ENCODE assay signal across 8 cellular contexts in the genomic region with DNA sequence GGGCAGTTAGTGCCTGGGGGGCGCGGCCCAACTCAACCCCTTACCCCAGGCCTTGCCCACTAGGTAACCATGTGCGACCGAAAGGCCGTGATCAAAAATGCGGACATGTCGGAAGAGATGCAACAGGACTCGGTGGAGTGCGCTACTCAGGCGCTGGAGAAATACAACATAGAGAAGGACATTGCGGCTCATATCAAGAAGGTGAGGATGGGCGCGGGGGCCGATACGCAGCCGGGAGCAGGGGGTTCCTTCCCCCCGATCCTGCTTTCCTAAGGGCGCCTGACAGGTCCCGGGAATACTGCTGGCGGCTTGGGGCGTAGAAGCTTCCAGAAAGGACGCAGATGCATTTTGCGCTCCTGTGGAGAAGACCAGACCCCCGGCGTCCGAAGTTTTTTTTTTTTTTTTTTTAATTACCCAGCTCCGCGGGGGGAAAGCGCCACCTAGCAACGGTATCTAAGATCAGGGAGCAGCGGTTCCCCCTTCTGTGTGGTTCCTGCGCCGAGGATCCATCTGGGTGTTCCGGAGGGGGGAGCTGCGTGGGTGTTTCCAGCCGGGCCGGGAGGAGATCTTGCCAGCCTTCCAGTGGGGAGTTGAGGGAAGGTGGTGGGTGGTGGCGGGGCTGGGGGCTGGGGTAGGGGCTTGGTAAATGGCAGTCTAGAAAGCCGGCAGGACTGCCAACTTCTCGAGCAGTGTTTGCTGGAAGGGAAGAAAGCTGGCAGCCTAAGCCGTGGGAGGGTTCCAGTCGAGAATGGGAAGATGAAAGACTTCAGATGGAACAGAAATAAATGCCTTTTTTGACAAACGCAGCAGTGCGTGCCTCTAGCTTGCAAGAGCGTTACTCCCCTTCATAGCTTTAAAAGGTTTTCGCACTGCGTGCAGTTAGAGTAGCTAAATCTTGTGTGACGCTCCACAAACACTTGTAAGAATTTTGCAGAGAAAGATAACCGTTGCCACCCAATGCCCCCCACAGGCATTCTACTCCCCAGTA. TPM values are rescaled to one million over a fixed set of nuclear protein-coding genes. Genes with fewer than 3 reads are reported as not detected.
DNase-seq lines count a peak whose midpoint lies in the region; ATAC-seq and TF ChIP-seq lines count a peak whose summit lies in the region.

No MANE protein-coding gene starts in this region.

- H3K79me2 ChIP-seq in PC-9 (ENCODE audit: low read depth): peaks cover 47% of the 10 kb centered on the region

- H3K4me3 ChIP-seq in PC-9 (peak overlapping the region; percentile 91), neuron (ENCODE audit: low read length) (peak overlapping the region; percentile 87)

- no peaks in the 10 kb centered on the region for H3K9me3 ChIP-seq in PC-9 (ENCODE audit: insufficient read depth, low read depth)
- no peaks in the 10 kb centered on the region for H3K9me3 ChIP-seq in neuron (ENCODE audit: low read length)

- no peaks in the 10 kb centered on the region for H3K27me3 ChIP-seq in PC-9 (ENCODE audit: insufficient read depth, low read depth)
- no peaks in the 10 kb centered on the region for H3K27me3 ChIP-seq in foreskin keratinocyte
- H3K27me3 ChIP-seq in neuron (ENCODE audit: insufficient read depth, low read length): no peaks in the 10 kb centered on the region

- H3F3A ChIP-seq in PC-9 (ENCODE audit: insufficient read depth, low read depth): peaks cover 35% of the 10 kb centered on the region

- H2AFZ ChIP-seq in PC-9 (peak overlapping the region; percentile 75), neuron (ENCODE audit: low read depth, low read length) (no peak overlapping the region)

- H3K4me1 ChIP-seq in PC-9 (replicated peaks; ENCODE audit: insufficient read depth) (peaks cover 23% of the 10 kb centered on the region), foreskin keratinocyte (no peaks in the 10 kb centered on the region), neuron (ENCODE audit: insufficient read depth, low read length) (peaks cover 24% of the 10 kb centered on the region)

- H3K27ac ChIP-seq in PC-9 (peak overlapping the region; percentile 21; the same call in 1 of the 2 replicates), foreskin keratinocyte (peak overlapping the region; percentile 67), substantia nigra (ENCODE audit: low read depth, low read length, poor library complexity, severe bottlenecking) (peak overlapping the region; percentile 97)

- peaks cover 23% of the 10 kb centered on the region for H4K20me1 ChIP-seq in PC-9 (ENCODE audit: insufficient read depth)

- CTCF ChIA-PET in PC-9 (lab: Charles Lee): interaction anchor here (0.7 kb wide), 3 partner anchors 22 to 329 kb away, joined by 4 to 13 read pairs (median 11); no protein-coding TSS in a partner anchor

- BruUV-seq in PC-9 (replicated peaks; lab: Mats Ljungman, UMichigan): no TSS peak

- H3K9me2 ChIP-seq in PC-9 (ENCODE audit: insufficient read depth): no peaks in the 10 kb centered on the region

- intact Hi-C loops in PC-9 (cut with micrococcal nuclease; ENCODE audit: unreplicated experiment): loop anchor here (2.0 kb wide), 1 partner anchor 140 kb away; no protein-coding TSS in a partner anchor

- DNase-seq in NCI-H82 (lab: John Stamatoyannopoulos, UW) (peak; percentile 79), NCI-H82 treated with DMSO at 0.1 percent for 48 hours (lab: John Stamatoyannopoulos, UW; ENCODE audit: unreplicated experiment) (no peak), PC-9 (peak in 1 of 2 experiments; percentile 23), activated gamma-delta T cell treated with Interleukin-2 at 50 U/mL for 16 hours (peak; percentile 57), foreskin keratinocyte (peak in 1 of 2 donors; percentile 13), substantia nigra (lab: John Stamatoyannopoulos, UW) (peak in 48 of 49 donors; percentile 21 to 84 (median 64))

- ATAC-seq in HG03045 (IDR thresholded peaks at IDR 0.05; ENCODE audit: unreplicated experiment) (peak; percentile 1), foreskin keratinocyte (peak; percentile 13)

- peak overlapping the region; percentile 95 for H3K4me2 ChIP-seq in PC-9

- H3K36me3 ChIP-seq in PC-9 (ENCODE audit: low read depth): peaks cover 8% of the 10 kb centered on the region; the same call in 1 of the 2 replicates
- H3K36me3 ChIP-seq in neuron (ENCODE audit: insufficient read depth, low read length): peaks cover 36% of the 10 kb centered on the region

- POLR2A ChIA-PET in PC-9 (lab: Charles Lee; ENCODE audit: unreplicated experiment): interaction anchor here (0.5 to 1.6 kb wide), 6 partner anchors 8 to 1926 kb away, joined by 3 to 26 read pairs (median 5); a partner anchor contains a TSS

- no peak for TF ChIP-seq CTCF in PC-9 (conservative IDR thresholded peaks at IDR 0.05)
- TF ChIP-seq CTCF in foreskin keratinocyte (conservative IDR thresholded peaks at IDR 0.05): peak; percentile 37

RNA-seq across cellular contexts. Expression of a gene that starts 0.7 kb away (rescaled TPM):
- total RNA-seq in PC-9 (2021) (251 and 340 TPM in 2 replicates), foreskin keratinocyte (515 and 550 TPM in 2 replicates)
- 854 and 875 TPM in 2 replicates for polyA plus RNA-seq in foreskin keratinocyte

RNA-seq across cellular contexts. Expression of a gene that starts 27.1 kb away (rescaled TPM):
- total RNA-seq in PC-9 (2021) (231 and 253 TPM in 2 replicates), foreskin keratinocyte (192 and 206 TPM in 2 replicates)
- 229 and 256 TPM in 2 replicates for polyA plus RNA-seq in foreskin keratinocyte

RNA-seq across cellular contexts. Expression of a gene that starts 32.3 kb away (rescaled TPM):
- total RNA-seq in PC-9 (2021) (30.4 and 32.2 TPM in 2 replicates), foreskin keratinocyte (29.2 and 33.0 TPM in 2 replicates)
- 29.1 and 34.7 TPM in 2 replicates for polyA plus RNA-seq in foreskin keratinocyte

RNA-seq across cellular contexts. Expression of a gene that starts 37.5 kb away (rescaled TPM):
- total RNA-seq in PC-9 (2021) (196 and 241 TPM in 2 replicates), foreskin keratinocyte (85.9 and 87.1 TPM in 2 replicates)
- polyA plus RNA-seq in foreskin keratinocyte: 95.3 and 100.0 TPM in 2 replicates

RNA-seq across cellular contexts. Expression of a gene that starts 50.4 kb away (rescaled TPM):
- 24.3 and 40.2 TPM in 2 replicates for total RNA-seq in PC-9 (2021)
- total RNA-seq in foreskin keratinocyte: 13.5 and 16.4 TPM in 2 replicates
- polyA plus RNA-seq in foreskin keratinocyte: 7.9 and 9.3 TPM in 2 replicates

Comparison
In these comparisons a context has a peak if more than half of its experiments do, and no peak if none do; other contexts are left out.
1. H3K27ac ChIP-seq: peak in every context shown above with its lines; median percentile 97 in substantia nigra; 67 in foreskin keratinocyte; 21 in PC-9.